Comparison of ENCODE assay signal across 8 cellular contexts in genomic region chr6:107957165-107957908, GRCh38. TPM values are rescaled to one million over a fixed set of nuclear protein-coding genes. Genes with fewer than 3 reads are reported as not detected.
DNase-seq lines count a peak whose midpoint lies in the region; ATAC-seq and TF ChIP-seq lines count a peak whose summit lies in the region.

No MANE protein-coding gene starts in this region.

- peak overlapping the region; percentile 95 for H3K14ac ChIP-seq in IMR-90 (replicated peaks; ENCODE audit: low read depth, low read length)

- peak overlapping the region; percentile 75 for H3K18ac ChIP-seq in IMR-90 (ENCODE audit: low read depth, low read length)

- H3K27me3 ChIP-seq in IMR-90 (ENCODE audit: control insufficient read depth, insufficient read depth, low read length) (no peaks in the 10 kb centered on the region), body of pancreas (no peaks in the 10 kb centered on the region)

- peaks cover 3% of the 10 kb centered on the region; the same call in 1 of the 2 replicates for H3K9me1 ChIP-seq in IMR-90 (ENCODE audit: insufficient read depth, low read length)

- intact Hi-C loops in IMR-90 (cut with micrococcal nuclease) (loop anchor here (10.0 kb wide), 1 partner anchor 283 kb away; no protein-coding TSS in a partner anchor), body of pancreas (cut with DNase I) (no loop called here)

- in situ Hi-C loops in IMR-90 (cut with MboI; ENCODE audit: low sequenced_read_pairs): no loop called here

- H3K4me3 ChIP-seq in IMR-90 (ENCODE audit: insufficient read depth, low read depth, low read length) (peak overlapping the region; percentile 90), body of pancreas (peak overlapping the region; percentile 66 to 91), iPS-18c (ENCODE audit: insufficient read depth, low read depth, low read length) (peak overlapping the region; percentile 93), skin epidermis (peak overlapping the region; percentile 60 to 99 (median 93))

- H3K4me2 ChIP-seq in IMR-90 (ENCODE audit: low read depth, low read length): peak overlapping the region; percentile 77

- H3K27ac ChIP-seq in IMR-90 (ENCODE audit: insufficient read depth, low read length) (peak overlapping the region; percentile 95), body of pancreas (peak overlapping the region; percentile 92 to 98 (median 94)), skin epidermis (peak overlapping the region; percentile 46 to 97 (median 92))

- POLR2A ChIA-PET in IMR-90 (lab: Charles Lee; ENCODE audit: unreplicated experiment): interaction anchor here (0.9 kb wide), 1 partner anchor 466 kb away, joined by 3 read pairs; no protein-coding TSS in a partner anchor

- ATAC-seq in GM21447 (IDR thresholded peaks at IDR 0.05; ENCODE audit: unreplicated experiment) (peak; percentile 43), IMR-90 (ENCODE audit: low read depth) (peak; percentile 56), body of pancreas (peak; percentile 33)

- peak overlapping the region; percentile 62 to 89 for H4K8ac ChIP-seq in IMR-90 (ENCODE audit: low read depth in 2 of 2, low read length in 2 of 2)

- H3K36me3 ChIP-seq in IMR-90 (ENCODE audit: control insufficient read depth, insufficient read depth, low read length): peaks cover 3% of the 10 kb centered on the region; the same call in 1 of the 2 replicates
- no peaks in the 10 kb centered on the region for H3K36me3 ChIP-seq in body of pancreas (replicated peaks in 1 of 2; ENCODE audit: insufficient read depth in 1 of 2, low read depth in 2 of 2)

- H2BK15ac ChIP-seq in IMR-90 (ENCODE audit: low read depth, low read length): no peak overlapping the region

- H3K4me1 ChIP-seq in IMR-90 (ENCODE audit: control insufficient read depth, insufficient read depth, low read length) (peaks cover 5% of the 10 kb centered on the region; the same call in 1 of the 2 replicates), body of pancreas (peaks cover 30% of the 10 kb centered on the region)

- CTCF ChIA-PET in IMR-90 (lab: Yijun Ruan, JAX): interaction anchor here (0.6 kb wide), 1 partner anchor 647 kb away, joined by 4 read pairs; no protein-coding TSS in a partner anchor

- H3K23ac ChIP-seq in IMR-90 (ENCODE audit: low read depth, low read length): peak overlapping the region; percentile 97

- H2BK20ac ChIP-seq in IMR-90 (ENCODE audit: low read depth, low read length): no peak overlapping the region

- H4K20me1 ChIP-seq in IMR-90 (ENCODE audit: insufficient read depth, low read length): peaks cover 25% of the 10 kb centered on the region

- TF ChIP-seq POLR2A in IMR-90 (IDR thresholded peaks at IDR 0.05; ENCODE audit: low read depth, low read length) (peak; percentile 34; the same call in 1 of the 2 replicates), body of pancreas (IDR thresholded peaks at IDR 0.05) (no peak)

- H4K91ac ChIP-seq in IMR-90 (ENCODE audit: insufficient read depth, low read depth, low read length): peak overlapping the region; percentile 75

- TF ChIP-seq CTCF in IMR-90 (conservative IDR thresholded peaks at IDR 0.05; ENCODE audit: low read depth, low read length) (no peak), body of pancreas (IDR thresholded peaks at IDR 0.05) (no peak)

- peak overlapping the region; percentile 69 for H4K5ac ChIP-seq in IMR-90 (ENCODE audit: low read depth, low read length)

- peaks cover 0 to 19% of the 10 kb centered on the region in 2 experiments; a peak in 1 of 4 replicates for H3K79me1 ChIP-seq in IMR-90 (ENCODE audit: low read depth in 1 of 2, low read length in 2 of 2)

- H3K9ac ChIP-seq in IMR-90 (ENCODE audit: low read depth, low read length): peak overlapping the region; percentile 99

- peak overlapping the region; percentile 40; the same call in 1 of the 2 replicates for H2BK120ac ChIP-seq in IMR-90 (ENCODE audit: low read depth, low read length)

- peak overlapping the region; percentile 97 for H2AK9ac ChIP-seq in IMR-90 (replicated peaks; ENCODE audit: low read depth, low read length, poor library complexity)

- peak overlapping the region; percentile 88 for H2AK5ac ChIP-seq in IMR-90 (ENCODE audit: low read depth, low read length)

- DNase-seq in ELF-1 (ENCODE audit: low read depth, low spot score) (peak; percentile 58), IMR-90 (peak; percentile 77), T-helper 9 cell (peak; percentile 29), body of pancreas (peak; percentile 56 to 76 (median 62)), cortex of kidney (lab: John Stamatoyannopoulos, UW) (no peak)

- WGBS in IMR-90 (ENCODE audit: extremely low coverage in 2 of 2, insufficient read length in 1 of 2), 2 experiments: 0% methylated on average over 19 of the region's 47 CpGs; no CpG with 5 or more reads in 1 of the 2 experiments
- WGBS in body of pancreas, 2 donors: 0% methylated on average over 27 to 47 of the region's 47 CpGs

- peak overlapping the region; percentile 99 for H2AFZ ChIP-seq in IMR-90 (replicated peaks; ENCODE audit: low read length, poor library complexity)

- H2BK5ac ChIP-seq in IMR-90 (ENCODE audit: low read depth, low read length, poor library complexity, severe bottlenecking): peak overlapping the region; percentile 86

- TSS peak; percentile 34 for BruUV-seq in IMR-90 (replicated peaks; lab: Mats Ljungman, UMichigan)

- dilution Hi-C loops in IMR-90 (cut with HindIII; ENCODE audit: low sequenced_read_pairs, unreplicated experiment): no loop called here

- no peak for TF ChIP-seq RAD21 in IMR-90 (IDR thresholded peaks at IDR 0.05; ENCODE audit: low read length)

- H3K9me3 ChIP-seq in IMR-90 (ENCODE audit: control insufficient read depth, insufficient read depth, low read length) (no peaks in the 10 kb centered on the region), body of pancreas (no peaks in the 10 kb centered on the region), iPS-18c (ENCODE audit: control insufficient read depth, insufficient read depth, low read length) (peaks cover 3% of the 10 kb centered on the region)

- peak overlapping the region; percentile 94 for H3K4ac ChIP-seq in IMR-90 (ENCODE audit: low read depth, low read length)

- H3K56ac ChIP-seq in IMR-90 (ENCODE audit: extremely low read depth, insufficient read depth, low read length): peak overlapping the region; percentile 96

TF ChIP-seq in IMR-90, 13 proteins besides CTCF, POLR2A, EP300 and RAD21:
- TF ChIP-seq ELK1 (IDR thresholded peaks at IDR 0.05; ENCODE audit: borderline replicate concordance, low read depth, low read length): no peak
- TF ChIP-seq FOS (IDR thresholded peaks at IDR 0.05; ENCODE audit: low read depth, low read length): no peak
- peak; percentile 16; the same call in 1 of the 2 replicates for TF ChIP-seq MAZ (IDR thresholded peaks at IDR 0.05; ENCODE audit: borderline replicate concordance, low read depth, low read length)
- TF ChIP-seq NFE2L2 (IDR thresholded peaks at IDR 0.05; ENCODE audit: low read depth, low read length): no peak
- TF ChIP-seq MXI1 (IDR thresholded peaks at IDR 0.05; ENCODE audit: borderline replicate concordance, low read depth, low read length): no peak; the same call in 1 of the 2 replicates

RNA-seq across cellular contexts. Expression of gene SEC63, which starts 0.7 kb away (rescaled TPM):
- total RNA-seq in IMR-90 (2012; rRNA removed) (8.6 and 18.3 TPM in 2 replicates), body of pancreas (10 to 100 TPM; 73.4 to 97.9 TPM)
- polyA plus RNA-seq in IMR-90 (2012; rRNA removed): 18.3 and 22.4 TPM in 2 replicates
- polyA plus RNA-seq in IMR-90 (2012; cell fraction: cytosol; rRNA removed): 3.8 TPM in 2 replicates
- 2.9 and 18.9 TPM in 2 replicates for polyA plus RNA-seq in IMR-90 (2012; cell fraction: nucleus; rRNA removed; ENCODE audit: low replicate concordance)
